18 cellular contexts compared by ENCODE assay signal in the genomic region with DNA sequence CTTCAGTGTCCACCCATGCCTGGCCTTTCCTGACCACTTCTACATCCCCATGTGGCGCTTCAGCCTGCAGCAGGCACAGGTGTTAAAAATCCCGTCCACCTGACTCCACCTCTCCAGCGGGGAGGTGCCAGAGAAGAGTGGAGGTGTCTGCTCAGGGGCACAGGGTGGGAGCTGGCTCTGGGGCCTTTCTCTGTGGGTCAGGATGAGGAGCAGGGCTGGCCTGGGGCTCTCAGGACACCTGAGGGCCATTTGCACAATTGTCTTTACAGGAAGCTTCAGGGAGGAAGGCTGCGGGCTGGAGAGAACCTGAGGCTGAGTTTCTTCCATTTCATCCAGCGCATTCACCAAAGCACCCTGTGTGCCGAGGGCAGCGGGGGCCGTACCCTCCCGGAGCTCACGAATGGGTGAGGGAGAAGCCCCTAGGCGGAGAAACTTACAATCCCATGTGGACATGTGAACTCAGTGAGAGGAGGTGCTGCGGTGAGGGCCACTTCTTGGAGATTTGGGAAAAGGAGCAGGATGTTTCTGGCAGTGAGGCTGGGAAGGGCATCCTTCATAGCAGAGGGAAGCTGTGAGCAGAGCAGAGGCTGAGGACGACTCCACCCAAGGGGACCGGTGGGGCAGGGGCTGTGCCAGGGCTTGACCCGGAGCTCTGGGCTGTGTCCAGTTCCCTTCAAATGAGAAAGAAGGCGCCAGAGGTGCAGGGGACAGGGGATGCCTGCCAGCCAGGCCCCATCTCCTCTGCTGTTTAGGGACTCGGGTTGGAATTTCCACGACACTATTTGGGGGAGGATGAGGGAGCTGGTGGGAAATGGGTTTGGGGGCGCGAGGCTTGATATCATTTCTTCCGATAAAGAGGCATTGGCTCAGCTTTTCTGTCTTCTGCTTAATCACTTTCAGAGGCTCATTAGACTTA.
A peak's percentile ranks its signal among the peaks of the same experiment; 100 is the strongest.
DNase-seq lines count a peak whose midpoint lies in the region; ATAC-seq, FAIRE-seq and TF ChIP-seq lines count a peak whose summit lies in the region.
"Had no signal": no experiment of that assay in that cellular context is flagged by ENCODE, and none has a peak within 500 bp of the region (broad histone marks: within the 10 kb centered on the region; RNA-seq: fewer than 3 reads in every experiment).

No MANE protein-coding gene starts in this region.

- H3K4me2 ChIP-seq in neural progenitor cell = no peak overlapping the region

- intact Hi-C loops in kidney (cut with DNase I) (no loop called here), posterior vena cava (cut with DNase I) (no loop called here), left colon (cut with DNase I, micrococcal nuclease) (no loop called here)

- no peak for TF ChIP-seq CTCF in kidney (IDR thresholded peaks at IDR 0.05; ENCODE audit: borderline replicate concordance, extremely low read depth, insufficient read depth)
- TF ChIP-seq CTCF in neural progenitor cell (IDR thresholded peaks at IDR 0.05) = no peak

- no peaks in the 10 kb centered on the region for H3K79me2 ChIP-seq in neural progenitor cell (ENCODE audit: low read depth)

- no peak for FAIRE-seq in kidney (lab: Jason Lieb, UNC)
- FAIRE-seq: G401.6, GM12892, H54 had no signal

- peaks cover 3% of the 10 kb centered on the region for H3K9me3 Mint-ChIP-seq in neural progenitor cell

- no peak overlapping the region for H3K4me3 Mint-ChIP-seq in neural progenitor cell
- H3K4me3 Mint-ChIP-seq: CD4-positive, alpha-beta memory T cell; HFFc6 had no signal

- H3K9ac ChIP-seq in kidney (ENCODE audit: low read length in 2 of 2) (no peak overlapping the region), neural progenitor cell (no peak overlapping the region)

- peaks cover 28% of the 10 kb centered on the region for H3K27me3 Mint-ChIP-seq in neural progenitor cell (ENCODE audit: insufficient read depth, low read depth)

- H3F3A ChIP-seq in neural progenitor cell (ENCODE audit: low read depth) = peaks cover 4% of the 10 kb centered on the region

- no peaks in the 10 kb centered on the region for H3K36me3 Mint-ChIP-seq in neural progenitor cell
- H3K36me3 Mint-ChIP-seq: CD4-positive, alpha-beta memory T cell had no signal

- DNase-seq in SK-N-DZ (ENCODE audit: low spot score) = peak; percentile 95
- peak; percentile 33 for DNase-seq in kidney
- DNase-seq in neural progenitor cell (ENCODE audit: low spot score) = no peak
- peak; percentile 79 for DNase-seq in posterior vena cava (ENCODE audit: low spot score)
- DNase-seq in SW 1271 (lab: John Stamatoyannopoulos, UW) = no peak
- DNase-seq in left colon = no peak
- no peak for DNase-seq in activated effector memory CD4-positive, alpha-beta T cell treated with anti-CD3 and anti-CD28 coated beads, Interleukin-2, amount 50 U/mL, for 16 hours
- DNase-seq: C1 segment of cervical spinal cord; Calu3; CD4-positive, alpha-beta memory T cell; COR-L47; DND-41; GOT3; HFFc6 had no signal

- no peaks in the 10 kb centered on the region for H3K27me3 ChIP-seq in neural progenitor cell

- H3K4me1 ChIP-seq in kidney (ENCODE audit: control insufficient read depth in 1 of 2, insufficient read depth in 1 of 2, low read depth in 1 of 2, low read length in 2 of 2) = no peaks in the 10 kb centered on the region
- H3K4me1 ChIP-seq in neural progenitor cell = peaks cover 17% of the 10 kb centered on the region
- H3K4me1 ChIP-seq: HAP-1 had no signal

- no peaks in the 10 kb centered on the region for H4K20me1 ChIP-seq in neural progenitor cell (ENCODE audit: low read depth)

- H3K9me3 ChIP-seq in kidney (ENCODE audit: control insufficient read depth in 1 of 2, low read length in 2 of 2) (no peaks in the 10 kb centered on the region), neural progenitor cell (ENCODE audit: low read depth) (no peaks in the 10 kb centered on the region)
- H3K9me3 ChIP-seq: HAP-1 had no signal

- peaks cover 36% of the 10 kb centered on the region for H3K4me1 Mint-ChIP-seq in neural progenitor cell
- H3K4me1 Mint-ChIP-seq: CD4-positive, alpha-beta memory T cell had no signal

- no peak for ATAC-seq in left colon

- H3K27ac ChIP-seq in kidney (ENCODE audit: low read depth in 2 of 2, low read length in 2 of 2) (no peak overlapping the region), neural progenitor cell (no peak overlapping the region)

- no peak overlapping the region for H3K4me3 ChIP-seq in kidney (ENCODE audit: low read length in 2 of 2)
- H3K4me3 ChIP-seq in neural progenitor cell = no peak overlapping the region
- H3K4me3 ChIP-seq: HAP-1 had no signal

- H3K36me3 ChIP-seq in kidney (ENCODE audit: control insufficient read depth in 1 of 2, insufficient read depth in 2 of 2, low read length in 2 of 2) = no peaks in the 10 kb centered on the region
- H3K36me3 ChIP-seq in neural progenitor cell = no peaks in the 10 kb centered on the region
- H3K36me3 ChIP-seq: HAP-1 had no signal

- peak overlapping the region; percentile 78 for H3K27ac Mint-ChIP-seq in neural progenitor cell
- H3K27ac Mint-ChIP-seq: CD4-positive, alpha-beta memory T cell; HFFc6 had no signal

- no peak overlapping the region for H2AFZ ChIP-seq in neural progenitor cell (replicated peaks)

Comparison
In these comparisons a context has a peak if more than half of its experiments do, and no peak if none do; other contexts are left out.
1. DNase-seq: peak in SK-N-DZ (single experiment), kidney (single experiment) and posterior vena cava (single experiment); none in neural progenitor cell (single experiment), SW 1271 (0 of 2), left colon (0 of 2) and activated effector memory CD4-positive, alpha-beta T cell treated with anti-CD3 and anti-CD28 coated beads, Interleukin-2, amount 50 U/mL, for 16 hours (single experiment).